In the genomic region with DNA sequence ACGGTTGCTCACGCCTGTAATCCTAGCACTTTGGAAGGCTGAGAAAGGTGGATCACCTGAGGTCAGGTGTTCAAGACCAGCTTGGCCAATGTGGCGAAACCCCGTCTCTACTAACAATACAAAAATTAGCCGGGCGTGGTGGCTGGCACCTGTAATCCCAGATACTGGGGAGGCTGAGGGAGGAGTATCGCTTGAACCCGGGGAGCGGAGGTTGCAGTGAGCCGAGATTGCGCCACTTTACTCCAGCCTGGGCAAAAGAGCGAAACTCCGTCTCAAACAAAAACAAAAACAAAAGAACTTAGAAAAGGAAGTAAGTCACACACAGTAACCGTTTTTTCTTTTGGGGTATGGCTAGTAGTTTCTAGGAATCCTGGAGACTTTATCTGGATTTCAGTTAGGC, we compare ENCODE assay signal across 15 cellular contexts. TPM values are rescaled to one million over a fixed set of nuclear protein-coding genes. Genes with fewer than 3 reads are reported as not detected.
DNase-seq lines count a peak whose midpoint lies in the region; ATAC-seq and TF ChIP-seq lines count a peak whose summit lies in the region.
"Had no signal": no experiment of that assay in that cellular context is flagged by ENCODE, and none has a peak within 500 bp of the region (broad histone marks: within the 10 kb centered on the region; RNA-seq: fewer than 3 reads in every experiment).

No MANE protein-coding gene starts in this region.

- H3K9ac ChIP-seq in OCI-LY3 (ENCODE audit: low read length) = no peak overlapping the region

- no peak for DNase-seq in activated CD4-positive, alpha-beta T cell treated with anti-CD3 and anti-CD28 coated beads, Interleukin-2, amount 10 ng/mL, durations not matched to agents 24 days and 14 days
- no peak for DNase-seq in activated CD4-positive, alpha-beta T cell treated with anti-CD3 and anti-CD28 coated beads for 4 hours
- no peak for DNase-seq in progenitor cell of endocrine pancreas (ENCODE audit: low spot score, unreplicated experiment)
- no peak for DNase-seq in OCI-M2 (lab: John Stamatoyannopoulos, UW; ENCODE audit: unreplicated experiment)
- no peak for DNase-seq in sigmoid colon
- DNase-seq: heart right ventricle; left lung; MM.1S; stimulated activated CD8-positive, alpha-beta memory T cell treated with anti-CD3 and anti-CD28 coated beads, Interleukin-4, amount 100 ng/mL, for 48 hours; uterus had no signal

- no peak overlapping the region for H3K4me2 ChIP-seq in OCI-LY3 (ENCODE audit: low read length)

- peaks cover 18% of the 10 kb centered on the region; the same call in 1 of the 2 replicates for H3K79me2 ChIP-seq in OCI-LY3 (ENCODE audit: low read length)

- H3K27ac ChIP-seq in OCI-LY3 (ENCODE audit: low read length) (no peak overlapping the region), sigmoid colon (peak overlapping the region in 1 of 4 donors; percentile 97)
- H3K27ac ChIP-seq: HL-60 had no signal

- peaks cover 8% of the 10 kb centered on the region; the same call in 1 of the 2 replicates for H3K27me3 ChIP-seq in OCI-LY3 (ENCODE audit: low read depth, low read length)
- H3K27me3 ChIP-seq in sigmoid colon = no peaks in the 10 kb centered on the region
- H3K27me3 ChIP-seq: heart right ventricle, left lung, uterus had no signal

- H3K9me3 ChIP-seq in OCI-LY3 (ENCODE audit: insufficient read depth, low read length) = no peaks in the 10 kb centered on the region
- H3K9me3 ChIP-seq in sigmoid colon = no peaks in the 10 kb centered on the region
- H3K9me3 ChIP-seq: heart right ventricle, left lung, uterus had no signal

- 91 to 96% methylated on average over 14 of the region's 14 CpGs for WGBS in sigmoid colon, 2 donors

- H3K36me3 ChIP-seq in OCI-LY3 (replicated peaks; ENCODE audit: low read depth, low read length) = no peaks in the 10 kb centered on the region
- no peaks in the 10 kb centered on the region for H3K36me3 ChIP-seq in sigmoid colon
- H3K36me3 ChIP-seq: heart right ventricle, left lung, uterus had no signal

- TF ChIP-seq EP300 in sigmoid colon (IDR thresholded peaks at IDR 0.05) = no peak

- H3K4me1 ChIP-seq in OCI-LY3 (ENCODE audit: low read length) = peaks cover 9% of the 10 kb centered on the region
- peaks cover 0 to 26% (median 17%) of the 10 kb centered on the region in 4 donors for H3K4me1 ChIP-seq in sigmoid colon

- TF ChIP-seq CTCF in OCI-LY3 (IDR thresholded peaks at IDR 0.05; ENCODE audit: low read depth, low read length) (no peak), progenitor cell of endocrine pancreas (IDR thresholded peaks at IDR 0.05; ENCODE audit: unreplicated experiment) (no peak), sigmoid colon (IDR thresholded peaks at IDR 0.05) (no peak)

- intact Hi-C loops in activated CD4-positive, alpha-beta T cell treated with anti-CD3 and anti-CD28 coated beads, Interleukin-2, amount 10 ng/mL, durations not matched to agents 24 days and 14 days (cut with micrococcal nuclease) = no loop called here
- intact Hi-C loops in dendritic cell treated with granulocyte-macrophage colony-stimulating factor and Interleukin-4, amounts not matched to agents 40 ng/mL and 50 ng/mL, for 4 days (cut with micrococcal nuclease) = no loop called here
- intact Hi-C loops in sigmoid colon (cut with DNase I) = no loop called here

- no peak for TF ChIP-seq POLR2A in sigmoid colon (IDR thresholded peaks at IDR 0.05)

- H3K36me3 Mint-ChIP-seq in activated CD4-positive, alpha-beta T cell treated with anti-CD3 and anti-CD28 coated beads, Interleukin-2, amount 10 ng/mL, durations not matched to agents 24 days and 14 days (ENCODE audit: low read depth) = no peaks in the 10 kb centered on the region
- no peaks in the 10 kb centered on the region for H3K36me3 Mint-ChIP-seq in dendritic cell treated with granulocyte-macrophage colony-stimulating factor and Interleukin-4, amounts not matched to agents 40 ng/mL and 50 ng/mL, for 4 days (ENCODE audit: low read depth)
- no peaks in the 10 kb centered on the region for H3K36me3 Mint-ChIP-seq in progenitor cell of endocrine pancreas (ENCODE audit: insufficient read depth)

- H3K4me3 Mint-ChIP-seq in activated CD4-positive, alpha-beta T cell treated with anti-CD3 and anti-CD28 coated beads, Interleukin-2, amount 10 ng/mL, durations not matched to agents 24 days and 14 days = peak overlapping the region; percentile 88
- H3K4me3 Mint-ChIP-seq in dendritic cell treated with granulocyte-macrophage colony-stimulating factor and Interleukin-4, amounts not matched to agents 40 ng/mL and 50 ng/mL, for 4 days = peak overlapping the region; percentile 94
- peak overlapping the region; percentile 89 for H3K4me3 Mint-ChIP-seq in progenitor cell of endocrine pancreas (ENCODE audit: low read depth)

- H3K27ac Mint-ChIP-seq in activated CD4-positive, alpha-beta T cell treated with anti-CD3 and anti-CD28 coated beads, Interleukin-2, amount 10 ng/mL, durations not matched to agents 24 days and 14 days = no peak overlapping the region
- peak overlapping the region; percentile 95 for H3K27ac Mint-ChIP-seq in dendritic cell treated with granulocyte-macrophage colony-stimulating factor and Interleukin-4, amounts not matched to agents 40 ng/mL and 50 ng/mL, for 4 days
- H3K27ac Mint-ChIP-seq in progenitor cell of endocrine pancreas = no peak overlapping the region

- peak overlapping the region; percentile 90; the same call in 1 of the 2 replicates for H2AFZ ChIP-seq in OCI-LY3 (ENCODE audit: low read depth, low read length)

- no peaks in the 10 kb centered on the region for H3K9me3 Mint-ChIP-seq in activated CD4-positive, alpha-beta T cell treated with anti-CD3 and anti-CD28 coated beads, Interleukin-2, amount 10 ng/mL, durations not matched to agents 24 days and 14 days
- no peaks in the 10 kb centered on the region for H3K9me3 Mint-ChIP-seq in dendritic cell treated with granulocyte-macrophage colony-stimulating factor and Interleukin-4, amounts not matched to agents 40 ng/mL and 50 ng/mL, for 4 days
- no peaks in the 10 kb centered on the region for H3K9me3 Mint-ChIP-seq in progenitor cell of endocrine pancreas (ENCODE audit: low read depth)

- no peak overlapping the region for H3K4me3 ChIP-seq in OCI-LY3 (ENCODE audit: low read length)
- H3K4me3 ChIP-seq in sigmoid colon = no peak overlapping the region

- H3K4me1 Mint-ChIP-seq in activated CD4-positive, alpha-beta T cell treated with anti-CD3 and anti-CD28 coated beads, Interleukin-2, amount 10 ng/mL, durations not matched to agents 24 days and 14 days = peaks cover 11% of the 10 kb centered on the region
- H3K4me1 Mint-ChIP-seq in dendritic cell treated with granulocyte-macrophage colony-stimulating factor and Interleukin-4, amounts not matched to agents 40 ng/mL and 50 ng/mL, for 4 days (ENCODE audit: low read depth) = peaks cover 20% of the 10 kb centered on the region
- H3K4me1 Mint-ChIP-seq in progenitor cell of endocrine pancreas (ENCODE audit: low read depth) = peaks cover 17% of the 10 kb centered on the region

- H3K27me3 Mint-ChIP-seq in activated CD4-positive, alpha-beta T cell treated with anti-CD3 and anti-CD28 coated beads, Interleukin-2, amount 10 ng/mL, durations not matched to agents 24 days and 14 days = peaks cover 24% of the 10 kb centered on the region
- peaks cover 14% of the 10 kb centered on the region for H3K27me3 Mint-ChIP-seq in dendritic cell treated with granulocyte-macrophage colony-stimulating factor and Interleukin-4, amounts not matched to agents 40 ng/mL and 50 ng/mL, for 4 days
- peaks cover 13% of the 10 kb centered on the region for H3K27me3 Mint-ChIP-seq in progenitor cell of endocrine pancreas

- no peak for ATAC-seq in GM19351 (IDR thresholded peaks at IDR 0.05; ENCODE audit: unreplicated experiment)
- ATAC-seq: left lung had no signal

- H4K20me1 ChIP-seq in OCI-LY3 (ENCODE audit: insufficient read depth, low read length) = peaks cover 4% of the 10 kb centered on the region; the same call in 1 of the 2 replicates

RNA-seq across cellular contexts. Expression of a gene that starts 1.7 kb away (rescaled TPM):
- 5.2 and 5.3 TPM in 2 replicates for total RNA-seq in activated CD4-positive, alpha-beta T cell treated with anti-CD3 and anti-CD28 coated beads, Interleukin-2, amount 10 ng/mL, durations not matched to agents 24 days and 14 days
- 30.1 and 33.1 TPM in 2 replicates for total RNA-seq in progenitor cell of endocrine pancreas
- total RNA-seq in sigmoid colon = 10 to 100 TPM; 20.2 to 29.4 (median 23.0) TPM
- 10 to 100 TPM; 10.8 to 35.8 (median 19.8) TPM for polyA plus RNA-seq in sigmoid colon

RNA-seq across cellular contexts. Expression of a gene that starts 50.3 kb away (rescaled TPM):
- 0.14 and 0.28 TPM in 2 replicates for total RNA-seq in activated CD4-positive, alpha-beta T cell treated with anti-CD3 and anti-CD28 coated beads, Interleukin-2, amount 10 ng/mL, durations not matched to agents 24 days and 14 days
- 0.24 TPM in 1 of 2 replicates, not detected in the other for total RNA-seq in progenitor cell of endocrine pancreas
- total RNA-seq in sigmoid colon = not detected
- under 1 TPM in 1 of 3 donors, not detected in 2; 0.60 TPM for polyA plus RNA-seq in sigmoid colon
- total RNA-seq: osteocyte, uterus had no signal
- polyA plus RNA-seq: heart right ventricle had no signal
